In genomic region chr18:12744103-12744502, GRCh38 we compare ENCODE assay signal across 8 cellular contexts. TPM values are rescaled to one million over a fixed set of nuclear protein-coding genes. Genes with fewer than 3 reads are reported as not detected.
DNase-seq lines count a peak whose midpoint lies in the region; ATAC-seq and TF ChIP-seq lines count a peak whose summit lies in the region.

No MANE protein-coding gene starts in this region.

- H3K36me3 Mint-ChIP-seq in activated B cell treated with CpG ODN at 0.5 μM for 24 hours (ENCODE audit: low read depth): no peaks in the 10 kb centered on the region

- TF ChIP-seq CTCF in activated B cell treated with CpG ODN at 0.5 μM for 24 hours (IDR thresholded peaks at IDR 0.05): no peak

- peak; percentile 47 for ATAC-seq in activated B cell treated with CpG ODN at 0.5 μM for 24 hours (ENCODE audit: low read depth)
- ATAC-seq in left cardiac atrium: peak; percentile 71 to 81
- ATAC-seq in stimulated activated naive CD8-positive, alpha-beta T cell treated with anti-CD3 and anti-CD28 coated beads, Interleukin-15, Interleukin-2, amounts not matched to agents 100 U/mL and 50 U/mL, for 24 hours: peak; percentile 57
- no peak for ATAC-seq in HG02763 (IDR thresholded peaks at IDR 0.05; ENCODE audit: unreplicated experiment)
- ATAC-seq in GM19467 (IDR thresholded peaks at IDR 0.05; ENCODE audit: unreplicated experiment): no peak

- intact Hi-C loops in activated B cell treated with CpG ODN at 0.5 μM for 24 hours (cut with micrococcal nuclease) (loop anchor here (1.0 to 5.0 kb wide), 4 partner anchors 17 to 413 kb away; no protein-coding TSS in a partner anchor), left cardiac atrium (cut with DNase I) (loop anchor here in 1 of 2 donors (5.0 kb wide), 1 partner anchor 188 kb away; no protein-coding TSS in a partner anchor)

- DNase-seq in NCI-H510A treated with DMSO at 0.1 percent for 48 hours (lab: John Stamatoyannopoulos, UW) (peak; percentile 39), NCI-H510A (lab: John Stamatoyannopoulos, UW) (no peak), NCI-H1092 treated with DMSO at 0.1 percent for 48 hours (lab: John Stamatoyannopoulos, UW) (peak; percentile 20), activated B cell treated with CpG ODN at 0.5 μM for 24 hours (no peak), left cardiac atrium (no peak)
- no peak for DNase-seq in stimulated activated naive CD8-positive, alpha-beta T cell treated with anti-CD3 and anti-CD28 coated beads, Interleukin-15, Interleukin-2, amounts not matched to agents 100 U/mL and 50 U/mL, for 24 hours

- peaks cover 7% of the 10 kb centered on the region for H3K27me3 Mint-ChIP-seq in activated B cell treated with CpG ODN at 0.5 μM for 24 hours

- no peak overlapping the region for H3K4me3 Mint-ChIP-seq in activated B cell treated with CpG ODN at 0.5 μM for 24 hours

- H3K27ac Mint-ChIP-seq in activated B cell treated with CpG ODN at 0.5 μM for 24 hours: no peak overlapping the region

- H3K4me1 Mint-ChIP-seq in activated B cell treated with CpG ODN at 0.5 μM for 24 hours: no peaks in the 10 kb centered on the region

- H3K9me3 Mint-ChIP-seq in activated B cell treated with CpG ODN at 0.5 μM for 24 hours: no peaks in the 10 kb centered on the region

- CTCF ChIA-PET in activated B cell treated with CpG ODN at 0.5 μM for 24 hours (lab: Charles Lee): interaction anchor here (1.4 to 5.3 kb wide), 7 partner anchors 20 to 415 kb away, joined by 5 to 47 read pairs (median 9); no protein-coding TSS in a partner anchor

- POLR2A ChIA-PET in activated B cell treated with CpG ODN at 0.5 μM for 24 hours (lab: Charles Lee): no interaction called here

RNA-seq across cellular contexts. Expression of gene PSMG2, which starts 41.3 kb away (rescaled TPM):
- total RNA-seq in activated B cell treated with CpG ODN at 0.5 μM for 24 hours: 67.4 and 69.1 TPM in 2 replicates
- total RNA-seq in left cardiac atrium: 10 to 100 TPM; 43.8 to 45.9 TPM

RNA-seq across cellular contexts. Expression of gene CEP76, which starts 41.6 kb away (rescaled TPM):
- total RNA-seq in activated B cell treated with CpG ODN at 0.5 μM for 24 hours (6.4 and 6.9 TPM in 2 replicates), left cardiac atrium (1 to 10 TPM; 3.9 to 5.7 TPM)

Comparison
In these comparisons a context has a peak if more than half of its experiments do, and no peak if none do; other contexts are left out.
1. DNase-seq: peak in NCI-H510A treated with DMSO at 0.1 percent for 48 hours (single experiment) and NCI-H1092 treated with DMSO at 0.1 percent for 48 hours (single experiment); none in NCI-H510A (single experiment), activated B cell treated with CpG ODN at 0.5 μM for 24 hours (single experiment), left cardiac atrium (single experiment) and stimulated activated naive CD8-positive, alpha-beta T cell treated with anti-CD3 and anti-CD28 coated beads, Interleukin-15, Interleukin-2, amounts not matched to agents 100 U/mL and 50 U/mL, for 24 hours (single experiment).
2. ATAC-seq: peak in activated B cell treated with CpG ODN at 0.5 μM for 24 hours (single experiment), left cardiac atrium (2 of 2) and stimulated activated naive CD8-positive, alpha-beta T cell treated with anti-CD3 and anti-CD28 coated beads, Interleukin-15, Interleukin-2, amounts not matched to agents 100 U/mL and 50 U/mL, for 24 hours (single experiment); none in HG02763 (single experiment) and GM19467 (single experiment).